Comparison of ENCODE assay signal across 14 cellular contexts in genomic region chr13:25207291-25207690, GRCh38. TPM values are rescaled to one million over a fixed set of nuclear protein-coding genes. Genes with fewer than 3 reads are reported as not detected.
"Had no signal": no experiment of that assay in that cellular context is flagged by ENCODE, and none has a peak within 500 bp of the region (broad histone marks: within the 10 kb centered on the region; RNA-seq: fewer than 3 reads in every experiment).

No MANE protein-coding gene starts in this region.

- H3K27ac ChIP-seq: colonic mucosa, heart right ventricle had no signal

- ATAC-seq: heart right ventricle; mucosa of descending colon; naive thymus-derived CD8-positive, alpha-beta T cell had no signal

- H3K4me3 ChIP-seq: colonic mucosa, heart right ventricle, mucosa of descending colon had no signal

- H3K27me3 ChIP-seq: colonic mucosa had no signal

- DNase-seq: colonic mucosa; dermis blood vessel endothelial cell; heart right ventricle; hypothalamus; kidney glomerular epithelial cell; mucosa of descending colon; naive thymus-derived CD8-positive, alpha-beta T cell; posterior cingulate gyrus; small intestine; stimulated activated CD4-positive, alpha-beta T cell treated with anti-CD3 and anti-CD28 coated beads, Interleukin-12 subunit alpha, Interleukin-12 subunit beta, amount 100 ng/mL, for 4 hours; stimulated activated CD4-positive, alpha-beta T cell treated with anti-CD3 and anti-CD28 coated beads, Interleukin-2, amount 100 ng/mL, for 48 hours; stimulated activated naive CD4-positive, alpha-beta T cell treated with Interleukin-2 at 50 U/mL for 16 hours; trophoblast cell had no signal

- H3K36me3 ChIP-seq: colonic mucosa, heart right ventricle had no signal

- H3K4me1 ChIP-seq: colonic mucosa, heart right ventricle had no signal

RNA-seq across cellular contexts. Expression of gene AMER2, which starts 35.2 kb away (rescaled TPM):
- polyA plus RNA-seq: heart right ventricle, liver had no signal
